ENCODE assay signal across 8 cellular contexts in the genomic region with DNA sequence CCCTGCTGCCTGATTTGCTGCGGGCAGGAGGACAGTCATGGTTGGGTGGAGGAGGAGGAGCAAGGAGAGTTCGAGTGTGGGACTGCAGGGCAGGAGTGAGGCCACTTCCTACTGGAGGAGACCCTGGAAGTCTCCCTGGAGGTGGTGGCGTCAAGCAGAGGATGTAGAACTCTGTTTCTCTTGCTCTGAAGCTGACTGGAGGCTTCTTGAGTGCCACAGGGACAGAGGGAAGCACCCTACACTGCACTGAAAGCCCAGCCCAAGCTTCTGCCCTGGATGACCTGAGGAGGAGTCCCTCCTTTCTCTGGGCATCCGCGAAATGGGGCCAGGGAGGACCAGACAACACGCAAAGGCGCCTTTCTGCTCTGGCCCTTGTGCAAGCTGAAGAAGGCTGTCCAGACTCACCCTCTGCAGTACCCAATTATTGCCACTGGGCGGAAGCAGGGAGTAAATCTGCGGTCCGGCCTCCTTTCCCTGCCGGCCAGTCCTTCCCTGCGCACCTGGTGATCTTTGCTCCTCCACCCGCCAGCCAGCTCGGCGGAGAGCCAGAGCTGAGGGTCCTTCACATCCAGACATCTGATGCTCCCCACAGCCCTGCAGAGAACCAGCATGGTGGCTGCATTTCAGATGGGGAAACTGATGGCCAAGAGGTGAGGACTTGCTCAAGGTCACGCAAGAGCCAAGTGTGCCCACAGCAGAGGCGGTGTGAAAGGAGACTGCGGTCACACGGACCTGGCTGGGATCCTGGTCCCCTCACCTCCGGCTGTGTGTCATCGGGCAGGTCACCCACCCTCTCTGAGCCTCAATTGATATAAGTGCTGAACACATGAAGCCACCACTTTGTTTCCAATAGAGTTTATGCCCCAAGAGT.
DNase-seq lines count a peak whose midpoint lies in the region; ATAC-seq, FAIRE-seq and TF ChIP-seq lines count a peak whose summit lies in the region.

No MANE protein-coding gene starts in this region.

- ATAC-seq in GM21423 (IDR thresholded peaks at IDR 0.05; ENCODE audit: unreplicated experiment): no peak

- H3K36me3 ChIP-seq in testis (ENCODE audit: low read depth, missing control alignments): no peaks in the 10 kb centered on the region

- H3K27ac ChIP-seq in testis: no peak overlapping the region

- no peaks in the 10 kb centered on the region for H3K9me3 ChIP-seq in testis

- intact Hi-C loops in testis (cut with DNase I; ENCODE audit: low total_unique reads): no loop called here

- no peak for TF ChIP-seq POLR2A in testis (IDR thresholded peaks at IDR 0.05)

- 33 to 52% methylated on average over 9 to 21 of the region's 21 CpGs for WGBS in testis, 2 donors

- H3K27me3 ChIP-seq in testis: no peaks in the 10 kb centered on the region

- DNase-seq in AML-193 (lab: John Stamatoyannopoulos, UW) (peak; percentile 19 to 57), GM18507 (ENCODE audit: extremely low spot score, insufficient read length, low read depth) (peak; percentile 54), NCI-H146 (lab: John Stamatoyannopoulos, UW) (peak; percentile 58), epithelial cell of esophagus (ENCODE audit: low read depth) (peak; percentile 69), middle frontal gyrus (ENCODE audit: extremely low spot score, low spot score) (peak; percentile 22), testis (peak; percentile 78)
- DNase-seq in activated CD4-positive, alpha-beta T cell treated with anti-CD3 and anti-CD28 coated beads, Interleukin-2, amount 50 U/mL, for 1 hour: peak; percentile 31

- FAIRE-seq in GM18507 (lab: Jason Lieb, UNC): peak; percentile 91

- H3K4me3 ChIP-seq in epithelial cell of esophagus (ENCODE audit: low read length): no peak overlapping the region
- no peak overlapping the region for H3K4me3 ChIP-seq in testis

- TF ChIP-seq CTCF in epithelial cell of esophagus (IDR thresholded peaks at IDR 0.05; ENCODE audit: insufficient read depth, low read depth, low read length, missing control alignments) (peak; percentile 85), testis (IDR thresholded peaks at IDR 0.05) (peak; percentile 61 to 92 (median 90))

- no peaks in the 10 kb centered on the region for H3K4me1 ChIP-seq in testis

Comparison
In these comparisons a context has a peak if more than half of its experiments do, and no peak if none do; other contexts are left out.
1. DNase-seq: peak in every context shown above with its lines; median percentile 78 in testis; 69 in epithelial cell of esophagus; 58 in NCI-H146; 54 in GM18507; 38 in AML-193; 31 in activated CD4-positive, alpha-beta T cell treated with anti-CD3 and anti-CD28 coated beads, Interleukin-2, amount 50 U/mL, for 1 hour; 22 in middle frontal gyrus.